Comparison of ENCODE assay signal across 27 cellular contexts in genomic region chr5:60550311-60550710, GRCh38.
"Had no signal": no experiment of that assay in that cellular context is flagged by ENCODE, and none has a peak within 500 bp of the region (broad histone marks: within the 10 kb centered on the region; RNA-seq: fewer than 3 reads in every experiment).

No MANE protein-coding gene starts in this region.

- H3K36me3 ChIP-seq: heart right ventricle, left ventricle myocardium inferior, neural progenitor cell, neutrophil, right atrium auricular region, right lobe of liver, stomach, thyroid gland, upper lobe of right lung had no signal

- ATAC-seq: heart right ventricle; naive thymus-derived CD8-positive, alpha-beta T cell; psoas muscle; right lobe of liver; stimulated activated naive B cell treated with anti-CD40 and anti-IgM and Interleukin-4, amounts not matched to agents 10 μg/mL and 1 μg/mL and 100 μg/mL, for 72 hours; stimulated activated naive CD8-positive, alpha-beta T cell treated with anti-CD3 and anti-CD28 coated beads, Interleukin-15, Interleukin-2, amounts not matched to agents 100 U/mL and 50 U/mL, for 24 hours; upper lobe of right lung had no signal

- H3K9me3 ChIP-seq: heart right ventricle, neutrophil, psoas muscle, right atrium auricular region, right lobe of liver, testis, thyroid gland, upper lobe of right lung had no signal

- H3K27ac ChIP-seq: heart right ventricle, hepatocyte, left ventricle myocardium inferior, neural progenitor cell, neutrophil, parathyroid adenoma, psoas muscle, right atrium auricular region, right lobe of liver, skin epidermis, stomach, testis, thyroid gland, upper lobe of right lung had no signal

- H3K4me3 ChIP-seq: heart right ventricle, hepatocyte, left ventricle myocardium inferior, lung, neural progenitor cell, psoas muscle, right atrium auricular region, right lobe of liver, skin epidermis, stomach, testis, thyroid gland, upper lobe of right lung had no signal

- H3K4me1 ChIP-seq: left ventricle myocardium inferior, neural progenitor cell, parathyroid adenoma, psoas muscle, right atrium auricular region, right lobe of liver, testis, thyroid gland, upper lobe of right lung had no signal

- DNase-seq: heart right ventricle; islet precursor cell; left ventricle myocardium inferior; mesendoderm; naive thymus-derived CD8-positive, alpha-beta T cell; nephron progenitor cell; occipital lobe; psoas muscle; right lobe of liver; stimulated activated CD4-positive, alpha-beta T cell treated with anti-CD3 and anti-CD28 coated beads, Interleukin-12 subunit alpha, Interleukin-12 subunit beta, amount 100 ng/mL, for 4 hours; stimulated activated CD4-positive, alpha-beta T cell treated with anti-CD3 and anti-CD28 coated beads, Interleukin-15, amount 100 ng/mL, for 24 hours; stimulated activated CD4-positive, alpha-beta T cell treated with anti-CD3 and anti-CD28 coated beads, Interleukin-2, amount 100 ng/mL, for 24 hours; stimulated activated CD4-positive, alpha-beta T cell treated with anti-CD3 and anti-CD28 coated beads, Interleukin-4, amount 100 ng/mL, for 1 hour; stimulated activated naive B cell treated with anti-CD40 and anti-IgM and Interleukin-4, amounts not matched to agents 10 μg/mL and 1 μg/mL and 100 μg/mL, for 72 hours; stimulated activated naive CD8-positive, alpha-beta T cell treated with anti-CD3 and anti-CD28 coated beads, Interleukin-15, Interleukin-2, amounts not matched to agents 100 U/mL and 50 U/mL, for 24 hours; stomach; testis; thyroid gland; trophoblast cell; upper lobe of right lung had no signal

- H3K27me3 ChIP-seq: heart right ventricle, hepatocyte, neural progenitor cell, neutrophil, right atrium auricular region, right lobe of liver, stomach, testis, thyroid gland, upper lobe of right lung had no signal
